In the genomic region with DNA sequence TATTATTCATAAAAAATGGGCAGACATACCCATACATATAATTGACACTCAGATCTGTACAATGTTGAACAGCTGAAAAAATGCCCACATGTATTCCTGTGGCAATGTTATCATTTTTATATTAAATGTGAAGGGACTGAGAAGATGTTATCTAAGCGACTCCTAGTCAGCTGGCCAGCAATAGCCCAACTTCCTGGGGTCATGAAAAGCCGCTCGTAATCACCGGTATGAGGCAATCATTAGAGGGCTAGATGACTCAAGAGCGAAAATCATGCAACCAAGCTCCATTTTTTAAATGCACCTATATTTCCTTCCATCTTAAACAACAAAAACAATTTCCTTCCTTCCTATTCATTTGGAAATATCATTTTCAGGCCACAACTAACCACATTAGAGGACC, we compare ENCODE assay signal across 14 cellular contexts.
DNase-seq lines count a peak whose midpoint lies in the region; ATAC-seq, FAIRE-seq and TF ChIP-seq lines count a peak whose summit lies in the region.
"Had no signal": no experiment of that assay in that cellular context is flagged by ENCODE, and none has a peak within 500 bp of the region (broad histone marks: within the 10 kb centered on the region; RNA-seq: fewer than 3 reads in every experiment).

No MANE protein-coding gene starts in this region.

- H3K9me3 Mint-ChIP-seq in activated naive CD4-positive, alpha-beta T cell treated with anti-CD3 and anti-CD28 coated beads, Interleukin-2, amount 50 U/mL, for 72 hours, result no peaks in the 10 kb centered on the region
- H3K9me3 Mint-ChIP-seq in activated T-cell treated with anti-CD3 and anti-CD28 coated beads, Interleukin-2, amount 50 U/mL, for 24 hours, result no peaks in the 10 kb centered on the region
- H3K9me3 Mint-ChIP-seq: activated B cell treated with CpG ODN at 0.5 μM for 24 hours; activated naive CD8-positive, alpha-beta T cell treated with anti-CD3 and anti-CD28 coated beads, Interleukin-2, amount 10 ng/mL, durations not matched to agents 7 days and 5 days had no signal

- FAIRE-seq in kidney (lab: Jason Lieb, UNC), result no peak
- FAIRE-seq: G401.6 had no signal

- H3K27ac Mint-ChIP-seq in activated naive CD4-positive, alpha-beta T cell treated with anti-CD3 and anti-CD28 coated beads, Interleukin-2, amount 50 U/mL, for 72 hours, result no peak overlapping the region
- H3K27ac Mint-ChIP-seq in activated T-cell treated with anti-CD3 and anti-CD28 coated beads, Interleukin-2, amount 50 U/mL, for 24 hours, result no peak overlapping the region
- H3K27ac Mint-ChIP-seq: activated CD8-positive, alpha-beta T cell treated with anti-CD3 and anti-CD28 coated beads, Interleukin-2, amount 10 ng/mL, durations not matched to agents 7 days and 5 days; activated naive CD8-positive, alpha-beta T cell treated with anti-CD3 and anti-CD28 coated beads, Interleukin-2, amount 10 ng/mL, durations not matched to agents 7 days and 5 days had no signal

- H3K36me3 Mint-ChIP-seq in activated naive CD4-positive, alpha-beta T cell treated with anti-CD3 and anti-CD28 coated beads, Interleukin-2, amount 50 U/mL, for 72 hours, result no peaks in the 10 kb centered on the region
- no peaks in the 10 kb centered on the region for H3K36me3 Mint-ChIP-seq in activated T-cell treated with anti-CD3 and anti-CD28 coated beads, Interleukin-2, amount 50 U/mL, for 24 hours (ENCODE audit: low read depth)
- H3K36me3 Mint-ChIP-seq: activated naive CD8-positive, alpha-beta T cell treated with anti-CD3 and anti-CD28 coated beads, Interleukin-2, amount 10 ng/mL, durations not matched to agents 7 days and 5 days had no signal

- no peak overlapping the region for H3K4me3 ChIP-seq in choroid plexus epithelial cell (ENCODE audit: low read depth, low read length)
- no peak overlapping the region for H3K4me3 ChIP-seq in kidney (ENCODE audit: low read length in 2 of 2)
- H3K4me3 ChIP-seq: breast epithelium had no signal

- intact Hi-C loops in kidney (cut with DNase I), result loop anchor here (5.0 to 10.0 kb wide), 2 partner anchors 171 to 1343 kb away; no protein-coding TSS in a partner anchor

- peaks cover 0 to 4% of the 10 kb centered on the region in 2 donors for H3K4me1 ChIP-seq in kidney (ENCODE audit: control insufficient read depth in 1 of 2, insufficient read depth in 1 of 2, low read depth in 1 of 2, low read length in 2 of 2)
- H3K4me1 ChIP-seq: breast epithelium had no signal

- no peaks in the 10 kb centered on the region for H3K27me3 Mint-ChIP-seq in activated T-cell treated with anti-CD3 and anti-CD28 coated beads, Interleukin-2, amount 50 U/mL, for 24 hours
- H3K27me3 Mint-ChIP-seq: activated B cell treated with CpG ODN at 0.5 μM for 24 hours; activated naive CD8-positive, alpha-beta T cell treated with anti-CD3 and anti-CD28 coated beads, Interleukin-2, amount 10 ng/mL, durations not matched to agents 7 days and 5 days had no signal

- no peaks in the 10 kb centered on the region for H3K4me1 Mint-ChIP-seq in activated T-cell treated with anti-CD3 and anti-CD28 coated beads, Interleukin-2, amount 50 U/mL, for 24 hours (ENCODE audit: low read depth)

- no peak for TF ChIP-seq CTCF in choroid plexus epithelial cell (conservative IDR thresholded peaks at IDR 0.05; ENCODE audit: low read depth, low read length)
- TF ChIP-seq CTCF in kidney (IDR thresholded peaks at IDR 0.05; ENCODE audit: borderline replicate concordance, extremely low read depth, insufficient read depth), result no peak

- H3K4me3 Mint-ChIP-seq in activated T-cell treated with anti-CD3 and anti-CD28 coated beads, Interleukin-2, amount 50 U/mL, for 24 hours, result no peak overlapping the region
- H3K4me3 Mint-ChIP-seq: activated B cell treated with CpG ODN at 0.5 μM for 24 hours; activated CD8-positive, alpha-beta T cell treated with anti-CD3 and anti-CD28 coated beads, Interleukin-2, amount 10 ng/mL, durations not matched to agents 7 days and 5 days; activated naive CD8-positive, alpha-beta T cell treated with anti-CD3 and anti-CD28 coated beads, Interleukin-2, amount 10 ng/mL, durations not matched to agents 7 days and 5 days had no signal

- no peak overlapping the region for H3K27ac ChIP-seq in kidney (ENCODE audit: low read depth in 2 of 2, low read length in 2 of 2)

- peaks cover 0 to 4% of the 10 kb centered on the region in 2 donors for H3K36me3 ChIP-seq in kidney (ENCODE audit: control insufficient read depth in 1 of 2, insufficient read depth in 2 of 2, low read length in 2 of 2)
- H3K36me3 ChIP-seq: breast epithelium had no signal

- H3K9ac ChIP-seq in kidney (ENCODE audit: low read length in 2 of 2), result no peak overlapping the region

- ATAC-seq in activated naive CD4-positive, alpha-beta T cell treated with anti-CD3 and anti-CD28 coated beads, Interleukin-2, amount 50 U/mL, for 72 hours, result no peak
- no peak for ATAC-seq in GM18907 (IDR thresholded peaks at IDR 0.05; ENCODE audit: unreplicated experiment)

- peak; percentile 7 for DNase-seq in CD1c-positive myeloid dendritic cell (ENCODE audit: extremely low spot score)
- peak; percentile 75 for DNase-seq in MV-4-11 (lab: John Stamatoyannopoulos, UW)
- DNase-seq in choroid plexus epithelial cell (ENCODE audit: low read depth), result peak; percentile 75
- DNase-seq in middle frontal gyrus (ENCODE audit: extremely low spot score, low spot score), result peak; percentile 1
- no peak for DNase-seq in kidney
- DNase-seq in activated naive CD4-positive, alpha-beta T cell treated with anti-CD3 and anti-CD28 coated beads, Interleukin-2, amount 50 U/mL, for 72 hours (ENCODE audit: low spot score in 2 of 2), result no peak
- no peak for DNase-seq in activated T-cell treated with anti-CD3 and anti-CD28 coated beads, Interleukin-2, amount 50 U/mL, for 24 hours
- DNase-seq: Caco-2 had no signal

- no peaks in the 10 kb centered on the region for H3K9me3 ChIP-seq in kidney (ENCODE audit: control insufficient read depth in 1 of 2, low read length in 2 of 2)
- H3K9me3 ChIP-seq: breast epithelium, Caco-2 had no signal

Comparison
In these comparisons a context has a peak if more than half of its experiments do, and no peak if none do; other contexts are left out.
1. DNase-seq: peak in CD1c-positive myeloid dendritic cell (single experiment), MV-4-11 (single experiment), choroid plexus epithelial cell (single experiment) and middle frontal gyrus (single experiment); none in kidney (single experiment), activated naive CD4-positive, alpha-beta T cell treated with anti-CD3 and anti-CD28 coated beads, Interleukin-2, amount 50 U/mL, for 72 hours (0 of 2) and activated T-cell treated with anti-CD3 and anti-CD28 coated beads, Interleukin-2, amount 50 U/mL, for 24 hours (single experiment).